Comparison of ENCODE assay signal across 9 cellular contexts in genomic region chr3:126912027-126912422, GRCh38.
DNase-seq lines count a peak whose midpoint lies in the region; ATAC-seq and TF ChIP-seq lines count a peak whose summit lies in the region.
"Had no signal": no experiment of that assay in that cellular context is flagged by ENCODE, and none has a peak within 500 bp of the region (broad histone marks: within the 10 kb centered on the region; RNA-seq: fewer than 3 reads in every experiment).

No MANE protein-coding gene starts in this region.

- peak overlapping the region in 2 of 10 donors; percentile 56 to 79 for H3K27ac ChIP-seq in heart right ventricle
- H3K27ac ChIP-seq: body of pancreas had no signal

- H3K27ac Mint-ChIP-seq in activated naive CD4-positive, alpha-beta T cell treated with anti-CD3 and anti-CD28 coated beads for 36 hours: peak overlapping the region; percentile 82
- H3K27ac Mint-ChIP-seq in T-cell: peak overlapping the region; percentile 85 to 91
- H3K27ac Mint-ChIP-seq in stimulated activated naive CD8-positive, alpha-beta T cell treated with anti-CD3 and anti-CD28 coated beads, Interleukin-15, amount 100 ng/mL, for 72 hours: peak overlapping the region; percentile 69 to 89

- peaks cover 26% of the 10 kb centered on the region for H3K4me1 Mint-ChIP-seq in activated naive CD4-positive, alpha-beta T cell treated with anti-CD3 and anti-CD28 coated beads for 36 hours (ENCODE audit: low read depth)
- H3K4me1 Mint-ChIP-seq in T-cell: peaks cover 35 to 43% (median 39%) of the 10 kb centered on the region in 3 donors
- peaks cover 48% of the 10 kb centered on the region for H3K4me1 Mint-ChIP-seq in stimulated activated naive CD8-positive, alpha-beta T cell treated with anti-CD3 and anti-CD28 coated beads, Interleukin-15, amount 100 ng/mL, for 72 hours

- H3K36me3 Mint-ChIP-seq in activated naive CD4-positive, alpha-beta T cell treated with anti-CD3 and anti-CD28 coated beads for 36 hours (ENCODE audit: low read depth): peaks cover 30% of the 10 kb centered on the region
- H3K36me3 Mint-ChIP-seq in T-cell: peaks cover 31% of the 10 kb centered on the region

- 91 to 95% methylated on average over 9 of the region's 9 CpGs for WGBS in heart right ventricle, 2 donors

- ATAC-seq in T-cell (replicated peaks in 1 of 4) (peak in 1 of 4 experiments; percentile 6), heart right ventricle (peak in 5 of 8 donors; percentile 6 to 53 (median 46))
- ATAC-seq in stimulated activated naive CD8-positive, alpha-beta T cell treated with anti-CD3 and anti-CD28 coated beads, Interleukin-15, amount 100 ng/mL, for 72 hours: peak; percentile 27

- H3K4me3 ChIP-seq in heart right ventricle: no peak overlapping the region
- H3K4me3 ChIP-seq: body of pancreas had no signal

- TF ChIP-seq CTCF in heart right ventricle (IDR thresholded peaks at IDR 0.05): no peak

- intact Hi-C loops in activated naive CD4-positive, alpha-beta T cell treated with anti-CD3 and anti-CD28 coated beads for 36 hours (cut with micrococcal nuclease): no loop called here
- intact Hi-C loops in heart right ventricle (cut with DNase I): no loop called here

- CTCF ChIA-PET in activated naive CD4-positive, alpha-beta T cell treated with anti-CD3 and anti-CD28 coated beads for 36 hours (lab: Charles Lee): interaction anchor here (0.5 to 1.1 kb wide), 2 partner anchors 8 to 160 kb away, joined by 3 to 7 read pairs; no protein-coding TSS in a partner anchor
- CTCF ChIA-PET in T-cell (lab: Charles Lee): interaction anchor here in 1 of 2 donors (0.7 kb wide), 1 partner anchor 70 kb away, joined by 3 read pairs; the partner anchor contains the start of gene PLXNA1

- H3K4me3 Mint-ChIP-seq in activated naive CD4-positive, alpha-beta T cell treated with anti-CD3 and anti-CD28 coated beads for 36 hours: peak overlapping the region; percentile 10
- peak overlapping the region in 2 of 3 donors; percentile 52 to 57 for H3K4me3 Mint-ChIP-seq in T-cell
- peak overlapping the region; percentile 77 to 86 for H3K4me3 Mint-ChIP-seq in stimulated activated naive CD8-positive, alpha-beta T cell treated with anti-CD3 and anti-CD28 coated beads, Interleukin-15, amount 100 ng/mL, for 72 hours

- peaks cover 0 to 9% (median 0%) of the 10 kb centered on the region in 9 donors for H3K36me3 ChIP-seq in heart right ventricle

- H3K9me3 Mint-ChIP-seq in activated naive CD4-positive, alpha-beta T cell treated with anti-CD3 and anti-CD28 coated beads for 36 hours: no peaks in the 10 kb centered on the region
- peaks cover 0 to 2% (median 0%) of the 10 kb centered on the region in 3 donors for H3K9me3 Mint-ChIP-seq in T-cell
- H3K9me3 Mint-ChIP-seq in stimulated activated naive CD8-positive, alpha-beta T cell treated with anti-CD3 and anti-CD28 coated beads, Interleukin-15, amount 100 ng/mL, for 72 hours: no peaks in the 10 kb centered on the region

- peaks cover 0 to 71% (median 0%) of the 10 kb centered on the region in 7 donors for H3K27me3 ChIP-seq in heart right ventricle
- H3K27me3 ChIP-seq: body of pancreas had no signal

- H3K27me3 Mint-ChIP-seq in activated naive CD4-positive, alpha-beta T cell treated with anti-CD3 and anti-CD28 coated beads for 36 hours (ENCODE audit: low read depth): no peaks in the 10 kb centered on the region
- peaks cover 0 to 2% of the 10 kb centered on the region in 2 donors for H3K27me3 Mint-ChIP-seq in T-cell
- H3K27me3 Mint-ChIP-seq in stimulated activated naive CD8-positive, alpha-beta T cell treated with anti-CD3 and anti-CD28 coated beads, Interleukin-15, amount 100 ng/mL, for 72 hours: no peaks in the 10 kb centered on the region

- peaks cover 0 to 54% (median 15%) of the 10 kb centered on the region in 9 donors for H3K4me1 ChIP-seq in heart right ventricle
- H3K4me1 ChIP-seq: body of pancreas had no signal

- DNase-seq in activated naive CD4-positive, alpha-beta T cell treated with anti-CD3 and anti-CD28 coated beads for 36 hours: no peak
- no peak for DNase-seq in activated naive CD4-positive, alpha-beta T cell (lab: John Stamatoyannopoulos, UW)
- DNase-seq in T-cell (peak in 5 of 34 experiments; percentile 3 to 29 (median 5)), heart right ventricle (no peak), NCI-H2029 treated with DMSO at 0.1 percent for 48 hours (lab: John Stamatoyannopoulos, UW) (no peak), inferior parietal cortex (ENCODE audit: extremely low spot score) (no peak)
- no peak for DNase-seq in stimulated activated naive CD8-positive, alpha-beta T cell treated with anti-CD3 and anti-CD28 coated beads, Interleukin-15, amount 100 ng/mL, for 72 hours
- DNase-seq in stimulated activated naive CD4-positive, alpha-beta T cell treated with Interleukin-2 at 50 U/mL for 16 hours (lab: John Stamatoyannopoulos, UW): no peak

- POLR2A ChIA-PET in T-cell (lab: Charles Lee): no interaction called here

- H3K9me3 ChIP-seq in heart right ventricle: no peaks in the 10 kb centered on the region
- H3K9me3 ChIP-seq: body of pancreas had no signal

Comparison
In these comparisons a context has a peak if more than half of its experiments do, and no peak if none do; other contexts are left out.
1. H3K4me3 Mint-ChIP-seq: peak in every context shown above with its lines; median percentile 82 in stimulated activated naive CD8-positive, alpha-beta T cell treated with anti-CD3 and anti-CD28 coated beads, Interleukin-15, amount 100 ng/mL, for 72 hours; 54 in T-cell; 10 in activated naive CD4-positive, alpha-beta T cell treated with anti-CD3 and anti-CD28 coated beads for 36 hours.